ENCODE assay signal across 2 cellular contexts in genomic region chr7:129532375-129532774, GRCh38.
TF ChIP-seq lines count a peak whose summit lies in the region.

No MANE protein-coding gene starts in this region.

TF ChIP-seq in IMR-90, 13 proteins besides CTCF, POLR2A, EP300 and RAD21:
- no peak for TF ChIP-seq CHD1 (IDR thresholded peaks at IDR 0.05; ENCODE audit: low read depth, low read length)
- no peak for TF ChIP-seq FOS (IDR thresholded peaks at IDR 0.05; ENCODE audit: low read depth, low read length)
- TF ChIP-seq BHLHE40 (IDR thresholded peaks at IDR 0.05; ENCODE audit: low read depth, low read length) = no peak
- no peak for TF ChIP-seq MXI1 (IDR thresholded peaks at IDR 0.05; ENCODE audit: borderline replicate concordance, low read depth, low read length)
- no peak for TF ChIP-seq SMC3 (IDR thresholded peaks at IDR 0.05; ENCODE audit: low read depth, low read length)
- no peak for TF ChIP-seq MAZ (IDR thresholded peaks at IDR 0.05; ENCODE audit: borderline replicate concordance, low read depth, low read length)
- no peak for TF ChIP-seq USF2 (IDR thresholded peaks at IDR 0.05; ENCODE audit: low read depth, low read length)
- TF ChIP-seq MAFK (IDR thresholded peaks at IDR 0.05; ENCODE audit: low read depth, low read length) = no peak
- no peak for TF ChIP-seq RCOR1 (IDR thresholded peaks at IDR 0.05; ENCODE audit: insufficient replicate concordance, low read length)
- TF ChIP-seq CEBPB (IDR thresholded peaks at IDR 0.05; ENCODE audit: low read depth, low read length) = no peak
- TF ChIP-seq ELK1 (IDR thresholded peaks at IDR 0.05; ENCODE audit: borderline replicate concordance, low read depth, low read length) = no peak
TF ChIP-seq in IMR-90: peak in this region for 0.

TF ChIP-seq in K562, 482 proteins besides CTCF, POLR2A, EP300 and RAD21:
- TF ChIP-seq, protein P1, sequence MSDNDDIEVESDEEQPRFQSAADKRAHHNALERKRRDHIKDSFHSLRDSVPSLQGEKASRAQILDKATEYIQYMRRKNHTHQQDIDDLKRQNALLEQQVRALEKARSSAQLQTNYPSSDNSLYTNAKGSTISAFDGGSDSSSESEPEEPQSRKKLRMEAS (CRISPR knock-in tag; IDR thresholded peaks at IDR 0.05) = peak; percentile 43; the same call in 1 of the 2 replicates
- TF ChIP-seq KDM1A (IDR thresholded peaks at IDR 0.05) = peak in 1 of 2 experiments; percentile 51; a peak in 1 of 4 replicates
- no peak for TF ChIP-seq NCOA4 (IDR thresholded peaks at IDR 0.05; ENCODE audit: partially characterized antibody)
